ENCODE assay signal across 1 cellular context in the genomic region with DNA sequence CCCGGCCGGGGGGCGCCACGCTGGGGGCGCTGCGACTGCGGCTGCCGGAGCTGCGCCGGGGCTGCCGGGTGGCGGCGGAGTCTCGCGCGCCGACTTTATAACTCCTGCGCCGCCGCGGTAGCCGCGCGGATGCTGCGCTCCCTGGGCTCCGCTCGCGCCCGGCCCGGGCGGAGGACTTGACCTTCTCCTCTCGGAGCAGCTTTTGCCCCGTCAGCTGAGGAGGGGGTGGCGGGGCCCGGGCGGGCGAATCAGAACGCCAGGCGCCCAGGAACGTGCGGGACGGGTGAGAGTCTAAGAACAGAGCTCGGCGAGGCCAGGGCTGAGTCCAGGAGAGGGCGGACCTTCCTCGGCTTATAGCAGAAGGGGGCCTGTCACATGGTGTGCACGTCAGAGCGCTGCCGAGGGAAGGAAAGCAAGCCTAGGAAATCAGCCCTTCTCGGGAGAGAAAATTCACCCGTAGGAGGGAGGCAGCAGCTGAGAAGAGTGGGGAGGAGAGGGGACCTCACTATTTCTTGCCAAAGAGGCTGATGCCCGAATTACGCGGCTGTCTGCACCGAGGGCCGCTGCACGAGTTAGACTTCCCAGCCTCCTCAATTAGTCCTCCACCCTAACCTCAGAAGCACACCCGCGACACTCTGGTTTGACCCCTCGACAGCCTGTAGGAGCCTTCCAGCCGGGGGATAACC.
A peak's percentile ranks its signal among the peaks of the same experiment; 100 is the strongest.
TF ChIP-seq lines count a peak whose summit lies in the region.

Gene FOXD1 (minus strand): TSS at position 327 of the 686 bp plus-strand sequence. CDS start 415 bp downstream, outside the sequence.

TF ChIP-seq in GM23338, 12 proteins besides CTCF, POLR2A, EP300 and RAD21 (continued from another document):
- TF ChIP-seq ZNF462 (CRISPR knock-in tag; IDR thresholded peaks at IDR 0.05), result no peak
- no peak for TF ChIP-seq JUNB (IDR thresholded peaks at IDR 0.05; ENCODE audit: unreplicated experiment)
- TF ChIP-seq, protein P1, sequence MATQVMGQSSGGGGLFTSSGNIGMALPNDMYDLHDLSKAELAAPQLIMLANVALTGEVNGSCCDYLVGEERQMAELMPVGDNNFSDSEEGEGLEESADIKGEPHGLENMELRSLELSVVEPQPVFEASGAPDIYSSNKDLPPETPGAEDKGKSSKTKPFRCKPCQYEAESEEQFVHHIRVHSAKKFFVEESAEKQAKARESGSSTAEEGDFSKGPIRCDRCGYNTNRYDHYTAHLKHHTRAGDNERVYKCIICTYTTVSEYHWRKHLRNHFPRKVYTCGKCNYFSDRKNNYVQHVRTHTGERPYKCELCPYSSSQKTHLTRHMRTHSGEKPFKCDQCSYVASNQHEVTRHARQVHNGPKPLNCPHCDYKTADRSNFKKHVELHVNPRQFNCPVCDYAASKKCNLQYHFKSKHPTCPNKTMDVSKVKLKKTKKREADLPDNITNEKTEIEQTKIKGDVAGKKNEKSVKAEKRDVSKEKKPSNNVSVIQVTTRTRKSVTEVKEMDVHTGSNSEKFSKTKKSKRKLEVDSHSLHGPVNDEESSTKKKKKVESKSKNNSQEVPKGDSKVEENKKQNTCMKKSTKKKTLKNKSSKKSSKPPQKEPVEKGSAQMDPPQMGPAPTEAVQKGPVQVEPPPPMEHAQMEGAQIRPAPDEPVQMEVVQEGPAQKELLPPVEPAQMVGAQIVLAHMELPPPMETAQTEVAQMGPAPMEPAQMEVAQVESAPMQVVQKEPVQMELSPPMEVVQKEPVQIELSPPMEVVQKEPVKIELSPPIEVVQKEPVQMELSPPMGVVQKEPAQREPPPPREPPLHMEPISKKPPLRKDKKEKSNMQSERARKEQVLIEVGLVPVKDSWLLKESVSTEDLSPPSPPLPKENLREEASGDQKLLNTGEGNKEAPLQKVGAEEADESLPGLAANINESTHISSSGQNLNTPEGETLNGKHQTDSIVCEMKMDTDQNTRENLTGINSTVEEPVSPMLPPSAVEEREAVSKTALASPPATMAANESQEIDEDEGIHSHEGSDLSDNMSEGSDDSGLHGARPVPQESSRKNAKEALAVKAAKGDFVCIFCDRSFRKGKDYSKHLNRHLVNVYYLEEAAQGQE (IDR thresholded peaks at IDR 0.05; ENCODE audit: unreplicated experiment), result no peak
- no peak for TF ChIP-seq POLR2AphosphoS5 (IDR thresholded peaks at IDR 0.05; ENCODE audit: low read depth)
- TF ChIP-seq ZNF114 (CRISPR knock-in tag; IDR thresholded peaks at IDR 0.05), result no peak
- peak; percentile 79 for TF ChIP-seq CREB1 (CRISPR knock-in tag; IDR thresholded peaks at IDR 0.05; ENCODE audit: low read depth)
- peak; percentile 47 for TF ChIP-seq EZH2phosphoT487 (IDR thresholded peaks at IDR 0.05; ENCODE audit: unreplicated experiment)
- no peak for TF ChIP-seq NANOG (IDR thresholded peaks at IDR 0.05; ENCODE audit: borderline replicate concordance)
TF ChIP-seq in GM23338: peak in this region for 2.
